ENCODE assay signal across 1 cellular context in genomic region chr19:55258828-55259539, GRCh38.
A peak's percentile ranks its signal among the peaks of the same experiment; 100 is the strongest.
TF ChIP-seq lines count a peak whose summit lies in the region.

Gene PPP6R1 (minus strand): TSS chr19:55259017. CDS start chr19:55247103, 11,914 bp downstream.

TF ChIP-seq in HepG2, 621 proteins besides CTCF, POLR2A, EP300 and RAD21 (continued from another document and continues in another):
- TF ChIP-seq, protein P1, sequence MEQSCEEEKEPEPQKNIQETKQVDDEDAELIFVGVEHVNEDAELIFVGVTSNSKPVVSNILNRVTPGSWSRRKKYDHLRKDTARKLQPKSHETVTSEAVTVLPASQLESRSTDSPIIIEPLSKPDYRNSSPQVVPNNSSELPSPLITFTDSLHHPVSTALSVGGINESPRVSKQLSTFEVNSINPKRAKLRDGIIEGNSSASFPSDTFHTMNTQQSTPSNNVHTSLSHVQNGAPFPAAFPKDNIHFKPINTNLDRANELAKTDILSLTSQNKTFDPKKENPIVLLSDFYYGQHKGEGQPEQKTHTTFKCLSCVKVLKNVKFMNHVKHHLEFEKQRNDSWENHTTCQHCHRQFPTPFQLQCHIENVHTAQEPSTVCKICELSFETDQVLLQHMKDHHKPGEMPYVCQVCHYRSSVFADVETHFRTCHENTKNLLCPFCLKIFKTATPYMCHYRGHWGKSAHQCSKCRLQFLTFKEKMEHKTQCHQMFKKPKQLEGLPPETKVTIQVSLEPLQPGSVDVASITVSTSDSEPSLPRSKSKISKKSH (CRISPR knock-in tag; IDR thresholded peaks at IDR 0.05; ENCODE audit: borderline replicate concordance) = no peak
- no peak for TF ChIP-seq KDM4B (CRISPR knock-in tag; IDR thresholded peaks at IDR 0.05)
- no peak for TF ChIP-seq SMAD1 (CRISPR knock-in tag; IDR thresholded peaks at IDR 0.05; ENCODE audit: borderline replicate concordance, low read depth)
- no peak for TF ChIP-seq NCOA5 (CRISPR knock-in tag; IDR thresholded peaks at IDR 0.05)
- peak; percentile 95 for TF ChIP-seq TARDBP (CRISPR knock-in tag; IDR thresholded peaks at IDR 0.05)
- no peak for TF ChIP-seq TRIM22 (IDR thresholded peaks at IDR 0.05)
- peak; percentile 66 for TF ChIP-seq FOXA3 (CRISPR knock-in tag; IDR thresholded peaks at IDR 0.05)
- TF ChIP-seq RBM39 (IDR thresholded peaks at IDR 0.05; ENCODE audit: low read depth, low read length, poor library complexity, severe bottlenecking) = peak; percentile 81
- TF ChIP-seq PAX8 (CRISPR knock-in tag; IDR thresholded peaks at IDR 0.05; ENCODE audit: borderline replicate concordance) = no peak
- peak; percentile 78; the same call in 1 of the 2 replicates for TF ChIP-seq NFKB2 (CRISPR knock-in tag; IDR thresholded peaks at IDR 0.05; ENCODE audit: borderline replicate concordance)
- peak; percentile 87 for TF ChIP-seq TOPORS (CRISPR knock-in tag; IDR thresholded peaks at IDR 0.05)
- peak; percentile 3; the same call in 1 of the 2 replicates for TF ChIP-seq KDM5A (IDR thresholded peaks at IDR 0.05; ENCODE audit: borderline replicate concordance, low read length)
- peak; percentile 26; the same call in 1 of the 2 replicates for TF ChIP-seq ZBTB42 (CRISPR knock-in tag; IDR thresholded peaks at IDR 0.05)
- peak in 1 of 2 experiments; percentile 10; a peak in 1 of 4 replicates for TF ChIP-seq NR2F1 (CRISPR knock-in tag; IDR thresholded peaks at IDR 0.05)
- TF ChIP-seq SUZ12 (IDR thresholded peaks at IDR 0.05; ENCODE audit: low read depth, low read length) = no peak
- no peak for TF ChIP-seq SRSF9 (IDR thresholded peaks at IDR 0.05; ENCODE audit: borderline replicate concordance, insufficient read depth, low read depth, low read length, poor library complexity, severe bottlenecking)
- TF ChIP-seq, protein P2, sequence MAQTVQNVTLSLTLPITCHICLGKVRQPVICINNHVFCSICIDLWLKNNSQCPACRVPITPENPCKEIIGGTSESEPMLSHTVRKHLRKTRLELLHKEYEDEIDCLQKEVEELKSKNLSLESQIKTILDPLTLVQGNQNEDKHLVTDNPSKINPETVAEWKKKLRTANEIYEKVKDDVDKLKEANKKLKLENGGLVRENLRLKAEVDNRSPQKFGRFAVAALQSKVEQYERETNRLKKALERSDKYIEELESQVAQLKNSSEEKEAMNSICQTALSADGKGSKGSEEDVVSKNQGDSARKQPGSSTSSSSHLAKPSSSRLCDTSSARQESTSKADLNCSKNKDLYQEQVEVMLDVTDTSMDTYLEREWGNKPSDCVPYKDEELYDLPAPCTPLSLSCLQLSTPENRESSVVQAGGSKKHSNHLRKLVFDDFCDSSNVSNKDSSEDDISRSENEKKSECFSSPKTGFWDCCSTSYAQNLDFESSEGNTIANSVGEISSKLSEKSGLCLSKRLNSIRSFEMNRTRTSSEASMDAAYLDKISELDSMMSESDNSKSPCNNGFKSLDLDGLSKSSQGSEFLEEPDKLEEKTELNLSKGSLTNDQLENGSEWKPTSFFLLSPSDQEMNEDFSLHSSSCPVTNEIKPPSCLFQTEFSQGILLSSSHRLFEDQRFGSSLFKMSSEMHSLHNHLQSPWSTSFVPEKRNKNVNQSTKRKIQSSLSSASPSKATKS (CRISPR knock-in tag; IDR thresholded peaks at IDR 0.05) = no peak
- no peak for TF ChIP-seq CHD4 (IDR thresholded peaks at IDR 0.05; ENCODE audit: borderline replicate concordance, low read length)
- TF ChIP-seq ZNF160 (CRISPR knock-in tag; IDR thresholded peaks at IDR 0.05) = peak; percentile 57; the same call in 1 of the 2 replicates
- no peak for TF ChIP-seq PREB (CRISPR knock-in tag; IDR thresholded peaks at IDR 0.05)
- no peak for TF ChIP-seq ZNF383 (CRISPR knock-in tag; IDR thresholded peaks at IDR 0.05; ENCODE audit: borderline replicate concordance)
- peak; percentile 32; the same call in 1 of the 2 replicates for TF ChIP-seq KDM5B (CRISPR knock-in tag; IDR thresholded peaks at IDR 0.05; ENCODE audit: borderline replicate concordance)
- no peak for TF ChIP-seq RBM22 (optimal IDR thresholded peaks at IDR 0.05; ENCODE audit: low read length)
- TF ChIP-seq ZNF33A (CRISPR knock-in tag; IDR thresholded peaks at IDR 0.05; ENCODE audit: borderline replicate concordance) = no peak; the same call in 1 of the 2 replicates
- TF ChIP-seq ZNF432 (CRISPR knock-in tag; IDR thresholded peaks at IDR 0.05; ENCODE audit: borderline replicate concordance) = no peak
- TF ChIP-seq FOXJ3 (CRISPR knock-in tag; IDR thresholded peaks at IDR 0.05; ENCODE audit: borderline replicate concordance) = peak; percentile 86
- no peak for TF ChIP-seq ZNF34 (CRISPR knock-in tag; IDR thresholded peaks at IDR 0.05; ENCODE audit: borderline replicate concordance)
- TF ChIP-seq HNRNPH1 (optimal IDR thresholded peaks at IDR 0.05; ENCODE audit: low read depth, low read length) = no peak
- peak; percentile 87; the same call in 1 of the 2 replicates for TF ChIP-seq ZNF563 (CRISPR knock-in tag; IDR thresholded peaks at IDR 0.05)
- TF ChIP-seq ZNF639 (CRISPR knock-in tag; conservative IDR thresholded peaks at IDR 0.05) = peak; percentile 96
- TF ChIP-seq SAFB2 (CRISPR knock-in tag; IDR thresholded peaks at IDR 0.05; ENCODE audit: borderline replicate concordance, low read depth) = peak; percentile 79; the same call in 1 of the 2 replicates
- peak; percentile 94 for TF ChIP-seq HNRNPLL (IDR thresholded peaks at IDR 0.05; ENCODE audit: low read depth, low read length, poor library complexity, severe bottlenecking)
- no peak for TF ChIP-seq ISX (CRISPR knock-in tag; conservative IDR thresholded peaks at IDR 0.05)
- TF ChIP-seq, protein P3, sequence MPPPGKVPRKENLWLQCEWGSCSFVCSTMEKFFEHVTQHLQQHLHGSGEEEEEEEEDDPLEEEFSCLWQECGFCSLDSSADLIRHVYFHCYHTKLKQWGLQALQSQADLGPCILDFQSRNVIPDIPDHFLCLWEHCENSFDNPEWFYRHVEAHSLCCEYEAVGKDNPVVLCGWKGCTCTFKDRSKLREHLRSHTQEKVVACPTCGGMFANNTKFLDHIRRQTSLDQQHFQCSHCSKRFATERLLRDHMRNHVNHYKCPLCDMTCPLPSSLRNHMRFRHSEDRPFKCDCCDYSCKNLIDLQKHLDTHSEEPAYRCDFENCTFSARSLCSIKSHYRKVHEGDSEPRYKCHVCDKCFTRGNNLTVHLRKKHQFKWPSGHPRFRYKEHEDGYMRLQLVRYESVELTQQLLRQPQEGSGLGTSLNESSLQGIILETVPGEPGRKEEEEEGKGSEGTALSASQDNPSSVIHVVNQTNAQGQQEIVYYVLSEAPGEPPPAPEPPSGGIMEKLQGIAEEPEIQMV (CRISPR knock-in tag; IDR thresholded peaks at IDR 0.05; ENCODE audit: low read depth) = peak; percentile 8; the same call in 1 of the 2 replicates
- TF ChIP-seq YEATS4 (CRISPR knock-in tag; IDR thresholded peaks at IDR 0.05; ENCODE audit: borderline replicate concordance) = peak; percentile 76; the same call in 1 of the 2 replicates
- TF ChIP-seq SPEN (CRISPR knock-in tag; IDR thresholded peaks at IDR 0.05; ENCODE audit: low read depth) = peak; percentile 85
- no peak for TF ChIP-seq ZNF616 (CRISPR knock-in tag; IDR thresholded peaks at IDR 0.05; ENCODE audit: low read depth)
- TF ChIP-seq ZNF24 (IDR thresholded peaks at IDR 0.05) = peak; percentile 25; the same call in 1 of the 2 replicates
- TF ChIP-seq KLF11 (CRISPR knock-in tag; IDR thresholded peaks at IDR 0.05) = peak; percentile 45; the same call in 1 of the 2 replicates
- TF ChIP-seq PITX1 (CRISPR knock-in tag; IDR thresholded peaks at IDR 0.05) = peak; percentile 84; the same call in 1 of the 2 replicates
- TF ChIP-seq ZNF550 (CRISPR knock-in tag; IDR thresholded peaks at IDR 0.05; ENCODE audit: borderline replicate concordance) = peak; percentile 22; the same call in 1 of the 2 replicates
- peak; percentile 82 for TF ChIP-seq PPARG (CRISPR knock-in tag; conservative IDR thresholded peaks at IDR 0.05)
- TF ChIP-seq ZNF337 (CRISPR knock-in tag; IDR thresholded peaks at IDR 0.05; ENCODE audit: borderline replicate concordance, low read depth) = peak; percentile 66; the same call in 1 of the 2 replicates
- peak; percentile 85; the same call in 1 of the 2 replicates for TF ChIP-seq ETV6 (CRISPR knock-in tag; conservative IDR thresholded peaks at IDR 0.05)
- TF ChIP-seq ZNF44 (CRISPR knock-in tag; IDR thresholded peaks at IDR 0.05) = no peak
- no peak for TF ChIP-seq TCF7L2 (IDR thresholded peaks at IDR 0.05; ENCODE audit: low read depth, low read length)
- TF ChIP-seq NCOA2 (CRISPR knock-in tag; IDR thresholded peaks at IDR 0.05) = peak; percentile 50; the same call in 1 of the 2 replicates
- no peak for TF ChIP-seq ZNF839 (CRISPR knock-in tag; IDR thresholded peaks at IDR 0.05; ENCODE audit: borderline replicate concordance)
- peak; percentile 65; the same call in 1 of the 2 replicates for TF ChIP-seq SIX1 (CRISPR knock-in tag; IDR thresholded peaks at IDR 0.05; ENCODE audit: borderline replicate concordance)
- no peak for TF ChIP-seq ZFP90 (CRISPR knock-in tag; IDR thresholded peaks at IDR 0.05; ENCODE audit: borderline replicate concordance)
- peak; percentile 95 for TF ChIP-seq ZNF331 (CRISPR knock-in tag; IDR thresholded peaks at IDR 0.05)
- peak; percentile 90 for TF ChIP-seq TAF1 (CRISPR knock-in tag; IDR thresholded peaks at IDR 0.05)
- TF ChIP-seq PLRG1 (conservative IDR thresholded peaks at IDR 0.05) = no peak
- no peak for TF ChIP-seq GLI4 (CRISPR knock-in tag; IDR thresholded peaks at IDR 0.05; ENCODE audit: borderline replicate concordance)
- TF ChIP-seq, protein P4, sequence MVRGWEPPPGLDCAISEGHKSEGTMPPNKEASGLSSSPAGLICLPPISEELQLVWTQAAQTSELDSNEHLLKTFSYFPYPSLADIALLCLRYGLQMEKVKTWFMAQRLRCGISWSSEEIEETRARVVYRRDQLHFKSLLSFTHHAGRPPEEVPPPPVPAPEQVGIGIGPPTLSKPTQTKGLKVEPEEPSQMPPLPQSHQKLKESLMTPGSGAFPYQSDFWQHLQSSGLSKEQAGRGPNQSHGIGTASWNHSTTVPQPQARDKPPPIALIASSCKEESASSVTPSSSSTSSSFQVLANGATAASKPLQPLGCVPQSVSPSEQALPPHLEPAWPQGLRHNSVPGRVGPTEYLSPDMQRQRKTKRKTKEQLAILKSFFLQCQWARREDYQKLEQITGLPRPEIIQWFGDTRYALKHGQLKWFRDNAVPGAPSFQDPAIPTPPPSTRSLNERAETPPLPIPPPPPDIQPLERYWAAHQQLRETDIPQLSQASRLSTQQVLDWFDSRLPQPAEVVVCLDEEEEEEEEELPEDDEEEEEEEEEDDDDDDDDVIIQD (CRISPR knock-in tag; IDR thresholded peaks at IDR 0.05; ENCODE audit: low read depth) = peak; percentile 66; the same call in 1 of the 2 replicates
- peak; percentile 65 for TF ChIP-seq ZBTB14 (CRISPR knock-in tag; IDR thresholded peaks at IDR 0.05)
